In the genomic region with DNA sequence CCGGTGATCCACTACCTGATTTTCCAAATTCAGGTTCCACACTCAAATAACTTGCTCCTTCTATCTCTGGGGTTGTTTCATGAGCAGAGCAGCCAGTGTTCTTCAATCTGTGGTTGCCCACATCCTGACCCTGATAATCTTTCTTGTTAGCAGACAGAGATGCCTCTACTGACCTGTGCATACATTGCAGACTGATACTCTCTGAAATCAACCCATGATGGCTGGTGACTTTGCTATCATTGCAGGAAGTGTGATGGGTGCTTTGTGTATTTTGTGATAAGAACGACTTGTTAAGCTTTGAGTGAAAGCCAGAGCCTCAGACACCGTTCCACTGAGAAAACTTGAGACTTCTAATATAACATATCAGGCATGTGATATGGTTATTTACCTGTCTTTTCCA, we compare ENCODE assay signal across 20 cellular contexts. TPM values are rescaled to one million over a fixed set of nuclear protein-coding genes. Genes with fewer than 3 reads are reported as not detected.
A peak's percentile ranks its signal among the peaks of the same experiment; 100 is the strongest.
DNase-seq lines count a peak whose midpoint lies in the region; ATAC-seq lines count a peak whose summit lies in the region.
"Had no signal": no experiment of that assay in that cellular context is flagged by ENCODE, and none has a peak within 500 bp of the region (broad histone marks: within the 10 kb centered on the region; RNA-seq: fewer than 3 reads in every experiment).

No MANE protein-coding gene starts in this region.

- peak; percentile 57 for ATAC-seq in activated CD8-positive, alpha-beta T cell treated with anti-CD3 and anti-CD28 coated beads, Interleukin-2, amount 10 ng/mL, durations not matched to agents 7 days and 5 days
- no peak for ATAC-seq in HG03460 (IDR thresholded peaks at IDR 0.05; ENCODE audit: unreplicated experiment)
- ATAC-seq: left cardiac atrium had no signal

- H3K4me3 Mint-ChIP-seq in activated CD8-positive, alpha-beta T cell treated with anti-CD3 and anti-CD28 coated beads, Interleukin-2, amount 10 ng/mL, durations not matched to agents 7 days and 5 days = no peak overlapping the region
- H3K4me3 Mint-ChIP-seq: HFFc6, neural crest cell had no signal

- peak; percentile 67 for DNase-seq in CMK (ENCODE audit: low read depth)
- peak; percentile 6 for DNase-seq in MV-4-11 (lab: John Stamatoyannopoulos, UW)
- peak; percentile 62 for DNase-seq in activated CD8-positive, alpha-beta T cell treated with anti-CD3 and anti-CD28 coated beads, Interleukin-2, amount 10 ng/mL, durations not matched to agents 7 days and 5 days
- peak; percentile 28 for DNase-seq in mucosa of gallbladder (ENCODE audit: low spot score)
- DNase-seq in posterior vena cava (ENCODE audit: low spot score) = no peak
- no peak for DNase-seq in dedifferentiated amniotic fluid mesenchymal stem cell (ENCODE audit: extremely low spot score)
- DNase-seq in AG08395 (ENCODE audit: low spot score) = no peak
- DNase-seq: amniotic stem cell, DMS79 treated with DMSO at 0.1 percent for 48 hours, HFFc6, Karpas-422, left cardiac atrium, NCI-H1092, NCI-H187 treated with DMSO at 0.1 percent for 48 hours, NCI-H345, NCI-H82, uterus had no signal

- peak overlapping the region; percentile 1 for H3K27ac Mint-ChIP-seq in activated CD8-positive, alpha-beta T cell treated with anti-CD3 and anti-CD28 coated beads, Interleukin-2, amount 10 ng/mL, durations not matched to agents 7 days and 5 days
- H3K27ac Mint-ChIP-seq: HFFc6 had no signal

- no peaks in the 10 kb centered on the region for H3K36me3 Mint-ChIP-seq in activated CD8-positive, alpha-beta T cell treated with anti-CD3 and anti-CD28 coated beads, Interleukin-2, amount 10 ng/mL, durations not matched to agents 7 days and 5 days (ENCODE audit: low read depth)

- H3K9me3 Mint-ChIP-seq in activated CD8-positive, alpha-beta T cell treated with anti-CD3 and anti-CD28 coated beads, Interleukin-2, amount 10 ng/mL, durations not matched to agents 7 days and 5 days (ENCODE audit: insufficient read depth) = no peaks in the 10 kb centered on the region
- H3K9me3 Mint-ChIP-seq: HFFc6, neural crest cell had no signal

- intact Hi-C loops in posterior vena cava (cut with DNase I) = no loop called here

- POLR2A ChIA-PET in activated CD8-positive, alpha-beta T cell treated with anti-CD3 and anti-CD28 coated beads, Interleukin-2, amount 10 ng/mL, durations not matched to agents 7 days and 5 days (lab: Charles Lee) = interaction anchor here (0.6 kb wide), 1 partner anchor 207 kb away, joined by 3 read pairs; no protein-coding TSS in a partner anchor

- peaks cover 3% of the 10 kb centered on the region for H3K27me3 Mint-ChIP-seq in activated CD8-positive, alpha-beta T cell treated with anti-CD3 and anti-CD28 coated beads, Interleukin-2, amount 10 ng/mL, durations not matched to agents 7 days and 5 days (ENCODE audit: low read depth)

- CTCF ChIA-PET in activated CD8-positive, alpha-beta T cell treated with anti-CD3 and anti-CD28 coated beads, Interleukin-2, amount 10 ng/mL, durations not matched to agents 7 days and 5 days (lab: Charles Lee) = interaction anchor here (0.7 kb wide), 1 partner anchor 134 kb away, joined by 3 read pairs; no protein-coding TSS in a partner anchor

- H3K4me1 Mint-ChIP-seq in activated CD8-positive, alpha-beta T cell treated with anti-CD3 and anti-CD28 coated beads, Interleukin-2, amount 10 ng/mL, durations not matched to agents 7 days and 5 days (ENCODE audit: low read depth) = peaks cover 17% of the 10 kb centered on the region
- H3K4me1 Mint-ChIP-seq: neural crest cell had no signal

RNA-seq across cellular contexts. Expression of a gene that starts 39.9 kb away (rescaled TPM):
- total RNA-seq in activated CD8-positive, alpha-beta T cell treated with anti-CD3 and anti-CD28 coated beads, Interleukin-2, amount 10 ng/mL, durations not matched to agents 7 days and 5 days = 1 to 10 TPM; 1.5 to 1.6 TPM
- total RNA-seq in mucosa of gallbladder (136 TPM), posterior vena cava (10 to 100 TPM; 26.7 to 27.2 TPM)
- total RNA-seq: glomerular endothelial cell had no signal

Comparison
In these comparisons a context has a peak if more than half of its experiments do, and no peak if none do; other contexts are left out.
1. DNase-seq: peak in CMK (single experiment), MV-4-11 (single experiment), activated CD8-positive, alpha-beta T cell treated with anti-CD3 and anti-CD28 coated beads, Interleukin-2, amount 10 ng/mL, durations not matched to agents 7 days and 5 days (single experiment) and mucosa of gallbladder (single experiment); none in posterior vena cava (single experiment), dedifferentiated amniotic fluid mesenchymal stem cell (single experiment) and AG08395 (single experiment).
2. RNA of a gene that starts 39.9 kb away (total RNA-seq): 136 TPM in mucosa of gallbladder (single experiment) and 26.7 to 27.2 TPM in posterior vena cava; 1.5 to 1.6 TPM in activated CD8-positive, alpha-beta T cell treated with anti-CD3 and anti-CD28 coated beads, Interleukin-2, amount 10 ng/mL, durations not matched to agents 7 days and 5 days; every median in the first group is over 10 times any median in the second.